ENCODE assay signal across 9 cellular contexts in genomic region chr9:3398232-3398648, GRCh38.
DNase-seq lines count a peak whose midpoint lies in the region; ATAC-seq, FAIRE-seq and TF ChIP-seq lines count a peak whose summit lies in the region.
"Had no signal": no experiment of that assay in that cellular context is flagged by ENCODE, and none has a peak within 500 bp of the region (broad histone marks: within the 10 kb centered on the region; RNA-seq: fewer than 3 reads in every experiment).

No MANE protein-coding gene starts in this region.

- peak; percentile 50 for FAIRE-seq in H54 (lab: Jason Lieb, UNC)
- FAIRE-seq: TTC549 had no signal

- no peaks in the 10 kb centered on the region for H4K20me1 ChIP-seq in OCI-LY1 (ENCODE audit: insufficient read depth, low read length)

- in situ Hi-C loops in gastrocnemius medialis (cut with MboI; ENCODE audit: low sequenced_read_pairs in 4 of 4): no loop called here

- no peaks in the 10 kb centered on the region for H3K27me3 ChIP-seq in OCI-LY1 (ENCODE audit: insufficient read depth, low read length)
- no peaks in the 10 kb centered on the region for H3K27me3 ChIP-seq in mononuclear cell (ENCODE audit: insufficient read depth, low read length)
- no peaks in the 10 kb centered on the region for H3K27me3 ChIP-seq in gastrocnemius medialis

- DNase-seq in H54 (ENCODE audit: insufficient read length, low spot score) (no peak), NCI-H2081 treated with DMSO at 0.1 percent for 48 hours (lab: John Stamatoyannopoulos, UW) (no peak), gastrocnemius medialis (no peak), NCI-H345 (lab: John Stamatoyannopoulos, UW) (no peak)
- DNase-seq: posterior cingulate gyrus had no signal

- H3K9me2 ChIP-seq in OCI-LY1 (ENCODE audit: low read depth, low read length): no peaks in the 10 kb centered on the region

- no peaks in the 10 kb centered on the region for H3K79me2 ChIP-seq in OCI-LY1 (ENCODE audit: insufficient read depth, low read length)

- no peaks in the 10 kb centered on the region for H3F3A ChIP-seq in OCI-LY1 (ENCODE audit: insufficient read depth, low read length)

- ATAC-seq in GM18867 (IDR thresholded peaks at IDR 0.05; ENCODE audit: unreplicated experiment) (peak; percentile 66), gastrocnemius medialis (no peak)

- H3K9me3 ChIP-seq in OCI-LY1 (ENCODE audit: low read length): no peaks in the 10 kb centered on the region
- no peaks in the 10 kb centered on the region for H3K9me3 ChIP-seq in mononuclear cell (ENCODE audit: low read depth, low read length)
- no peaks in the 10 kb centered on the region for H3K9me3 ChIP-seq in gastrocnemius medialis

- H3K4me1 ChIP-seq in OCI-LY1 (ENCODE audit: insufficient read depth, low read length, severe bottlenecking) (peaks cover 12% of the 10 kb centered on the region), mononuclear cell (ENCODE audit: insufficient read depth, low read length) (peaks cover 12% of the 10 kb centered on the region), gastrocnemius medialis (peaks cover 0 to 9% of the 10 kb centered on the region in 2 donors)

- H3K9ac ChIP-seq in OCI-LY1 (ENCODE audit: low read length): no peak overlapping the region

- H3K36me3 ChIP-seq in OCI-LY1 (ENCODE audit: insufficient read depth, low read length): peaks cover 22% of the 10 kb centered on the region; the same call in 1 of the 2 replicates
- peaks cover 0 to 10% of the 10 kb centered on the region in 2 donors for H3K36me3 ChIP-seq in gastrocnemius medialis

- intact Hi-C loops in gastrocnemius medialis (cut with DNase I; ENCODE audit: low total_unique reads): no loop called here

- no peak overlapping the region for H2AFZ ChIP-seq in OCI-LY1 (ENCODE audit: low read length)

- no peak overlapping the region for H3K4me3 ChIP-seq in OCI-LY1 (ENCODE audit: low read depth, low read length, poor library complexity, severe bottlenecking)
- H3K4me3 ChIP-seq in mononuclear cell (ENCODE audit: low read length): peak overlapping the region; percentile 16
- H3K4me3 ChIP-seq in gastrocnemius medialis: no peak overlapping the region

- no peak for TF ChIP-seq CTCF in OCI-LY1 (IDR thresholded peaks at IDR 0.05; ENCODE audit: low read length)
- no peak for TF ChIP-seq CTCF in gastrocnemius medialis (IDR thresholded peaks at IDR 0.05 in 4 of 5, conservative IDR thresholded peaks at IDR 0.05 in 1 of 5)

- H3K4me2 ChIP-seq in OCI-LY1 (ENCODE audit: low read length): peak overlapping the region; percentile 24; the same call in 1 of the 2 replicates

- TF ChIP-seq POLR2A in H54 (IDR thresholded peaks at IDR 0.05; ENCODE audit: low read depth, low read length) (no peak), gastrocnemius medialis (IDR thresholded peaks at IDR 0.05) (no peak)

- peak overlapping the region; percentile 58 for H3K27ac ChIP-seq in OCI-LY1 (ENCODE audit: low read depth, low read length, poor library complexity, severe bottlenecking)
- H3K27ac ChIP-seq in gastrocnemius medialis: no peak overlapping the region
